In the genomic region with DNA sequence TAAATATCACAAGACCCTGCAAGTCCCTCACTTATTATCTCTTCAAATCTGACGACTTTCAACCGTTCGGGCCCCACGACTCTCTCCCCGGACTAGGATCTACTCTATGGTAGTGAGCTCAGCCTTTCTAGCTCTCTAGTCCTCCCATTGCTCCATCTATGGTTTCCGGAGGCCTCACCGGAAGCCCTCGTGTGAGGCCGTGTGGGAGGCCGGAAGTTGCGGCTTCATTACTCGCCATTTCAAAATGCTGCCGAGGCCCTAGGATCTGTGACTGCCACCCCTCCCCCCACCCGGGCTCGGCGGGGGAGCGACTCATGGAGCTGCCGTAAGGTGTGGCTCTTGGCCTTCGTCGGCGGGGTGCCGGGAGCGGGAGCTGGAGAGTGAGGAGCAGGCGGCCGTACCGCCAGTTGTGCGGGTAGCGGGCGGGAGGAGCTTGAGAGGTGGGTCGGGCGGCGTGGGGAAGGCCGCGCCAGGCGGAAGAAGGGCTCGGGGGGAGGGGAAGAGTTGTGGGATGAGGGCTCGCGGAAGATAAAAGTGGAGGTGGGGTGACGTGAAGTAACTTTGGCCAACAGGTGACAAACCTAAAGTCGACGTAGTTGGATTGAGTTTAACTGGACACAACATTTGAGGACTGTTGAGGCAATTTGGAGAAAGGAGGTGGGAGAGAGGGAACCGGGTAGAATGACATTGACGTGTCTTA, we compare ENCODE assay signal across 8 cellular contexts. TPM values are rescaled to one million over a fixed set of nuclear protein-coding genes. Genes with fewer than 3 reads are reported as not detected.
DNase-seq lines count a peak whose midpoint lies in the region; ATAC-seq and TF ChIP-seq lines count a peak whose summit lies in the region.

A gene with protein sequence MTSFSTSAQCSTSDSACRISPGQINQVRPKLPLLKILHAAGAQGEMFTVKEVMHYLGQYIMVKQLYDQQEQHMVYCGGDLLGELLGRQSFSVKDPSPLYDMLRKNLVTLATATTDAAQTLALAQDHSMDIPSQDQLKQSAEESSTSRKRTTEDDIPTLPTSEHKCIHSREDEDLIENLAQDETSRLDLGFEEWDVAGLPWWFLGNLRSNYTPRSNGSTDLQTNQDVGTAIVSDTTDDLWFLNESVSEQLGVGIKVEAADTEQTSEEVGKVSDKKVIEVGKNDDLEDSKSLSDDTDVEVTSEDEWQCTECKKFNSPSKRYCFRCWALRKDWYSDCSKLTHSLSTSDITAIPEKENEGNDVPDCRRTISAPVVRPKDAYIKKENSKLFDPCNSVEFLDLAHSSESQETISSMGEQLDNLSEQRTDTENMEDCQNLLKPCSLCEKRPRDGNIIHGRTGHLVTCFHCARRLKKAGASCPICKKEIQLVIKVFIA (plus strand): TSS at position 227 of the 700 bp plus-strand sequence. CDS start 9,113 bp downstream, outside the sequence.

- H3K4me1 ChIP-seq in aorta (ENCODE audit: control insufficient read depth in 1 of 2, insufficient read depth in 2 of 2, low read length in 2 of 2), result no peaks in the 10 kb centered on the region

- H3K9me3 ChIP-seq in aorta (ENCODE audit: control insufficient read depth, low read length), result no peaks in the 10 kb centered on the region

- no peak for TF ChIP-seq CTCF in astrocyte of the cerebellum (IDR thresholded peaks at IDR 0.05; ENCODE audit: low read depth, low read length, missing control alignments)

- no peaks in the 10 kb centered on the region for H3K36me3 ChIP-seq in aorta (ENCODE audit: control insufficient read depth in 1 of 2, insufficient read depth in 2 of 2, low read length in 1 of 2)

- in situ Hi-C loops in astrocyte of the cerebellum (cut with HindIII; ENCODE audit: low sequenced_read_pairs), result no loop called here

- DNase-seq in NCI-H2081 (lab: John Stamatoyannopoulos, UW) (peak; percentile 97 to 99), T-helper 9 cell (peak; percentile 86), astrocyte of the cerebellum (ENCODE audit: low read depth) (peak; percentile 89), hepatic stellate cell (ENCODE audit: low spot score) (peak; percentile 93), renal cortical epithelial cell (ENCODE audit: low read depth) (peak; percentile 92), aorta (peak; percentile 95)

- no peaks in the 10 kb centered on the region for H3K27me3 ChIP-seq in aorta (ENCODE audit: control insufficient read depth in 1 of 2, insufficient read depth in 2 of 2, low read length in 1 of 2)

- H3K27ac ChIP-seq in aorta (ENCODE audit: low read depth in 1 of 2, low read length in 2 of 2), result peak within 1 kb of the TSS; percentile 10 to 81

- WGBS in aorta, 2 donors, result 0 to 1% methylated on average over 43 of the region's 43 CpGs

- peak within 1 kb of the TSS; percentile 76 for H3K4me3 ChIP-seq in astrocyte of the cerebellum (ENCODE audit: low read depth, low read length)
- peak within 1 kb of the TSS; percentile 57 to 70 for H3K4me3 ChIP-seq in aorta (ENCODE audit: low read length in 2 of 2)

- intact Hi-C loops in aorta (cut with DNase I), result no loop called here

- peak; percentile 76 for ATAC-seq in GM18511 (IDR thresholded peaks at IDR 0.05; ENCODE audit: unreplicated experiment)
- peak; percentile 77 for ATAC-seq in HG03039 (IDR thresholded peaks at IDR 0.05; ENCODE audit: unreplicated experiment)
- peak; percentile 97 for ATAC-seq in aorta (ENCODE audit: low FRiP score)

RNA-seq across cellular contexts. Expression of the gene that starts here (rescaled TPM):
- total RNA-seq in renal cortical epithelial cell, result 13.7 and 44.5 TPM in 2 replicates
- 100 to 1,000 TPM; 104 to 141 TPM for total RNA-seq in aorta
- polyA plus RNA-seq in aorta, result 10 to 100 TPM in 1 of 2 donors, 1 to 10 TPM in 1; 4.8 to 11.0 TPM

Comparison
In these comparisons a context has a peak if more than half of its experiments do, and no peak if none do; other contexts are left out.
1. Peak in every context shown above with its lines: DNase-seq, ATAC-seq, H3K4me3 ChIP-seq and H3K27ac ChIP-seq.